In the genomic region with DNA sequence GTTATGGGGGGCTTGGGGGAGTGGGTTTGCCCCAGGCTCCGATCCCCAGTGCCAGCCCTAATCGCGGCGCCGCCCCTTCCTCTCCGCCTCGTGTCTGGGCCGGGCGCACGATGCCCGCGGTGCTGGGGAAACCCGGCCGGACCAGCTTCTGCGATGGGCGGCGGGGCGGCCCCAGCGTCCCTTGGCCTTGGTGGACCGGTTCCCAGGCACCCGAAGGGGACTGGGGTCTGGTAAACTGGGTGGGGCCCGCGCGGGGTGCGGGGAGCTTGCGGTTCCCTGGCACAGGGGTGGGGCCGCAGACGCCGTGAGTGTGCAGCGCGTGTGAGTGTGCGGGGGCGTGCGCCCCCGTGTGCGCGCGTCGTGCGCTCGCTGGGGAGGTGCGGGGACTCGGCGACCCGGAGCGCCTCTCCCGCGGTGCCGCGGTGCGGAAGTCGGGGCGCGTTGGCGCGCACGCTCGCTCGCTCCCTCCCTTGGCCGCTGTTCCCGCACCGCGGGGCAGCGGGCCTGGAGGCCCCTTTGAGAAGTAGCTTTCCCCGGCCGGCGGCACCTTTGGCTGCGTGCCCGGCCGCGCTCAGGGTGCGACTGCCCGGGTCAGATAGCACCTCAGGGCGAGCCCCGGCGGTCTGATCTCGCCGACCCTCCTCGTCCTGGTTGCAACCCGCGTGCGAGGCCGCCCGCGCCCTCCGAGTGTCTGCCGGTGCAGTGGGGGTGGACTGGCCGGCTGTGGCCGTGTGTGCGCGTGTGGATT, we compare ENCODE assay signal across 8 cellular contexts. TPM values are rescaled to one million over a fixed set of nuclear protein-coding genes. Genes with fewer than 3 reads are reported as not detected.
DNase-seq lines count a peak whose midpoint lies in the region; ATAC-seq and TF ChIP-seq lines count a peak whose summit lies in the region.

No MANE protein-coding gene starts in this region.

- peak overlapping the region; percentile 86 for H3K27ac ChIP-seq in A673 (ENCODE audit: low read depth, low read length, poor library complexity, severe bottlenecking)
- H3K27ac ChIP-seq in dorsolateral prefrontal cortex, result peak overlapping the region; percentile 79 to 99 (median 96)

- no peak for TF ChIP-seq CTCF in A673 (conservative IDR thresholded peaks at IDR 0.05; ENCODE audit: low read depth, low read length)
- peak in 9 of 56 donors; percentile 6 to 34 (median 18) for TF ChIP-seq CTCF in dorsolateral prefrontal cortex (IDR thresholded peaks at IDR 0.05 in 54 of 56, conservative IDR thresholded peaks at IDR 0.05 in 2 of 56; ENCODE audit: low read depth in 1 of 56, partially characterized antibody in 56 of 56)

- H3K4me1 ChIP-seq in A673 (ENCODE audit: insufficient read depth, low read length, poor library complexity, severe bottlenecking), result peaks cover 38% of the 10 kb centered on the region

- no peaks in the 10 kb centered on the region for H3K36me3 ChIP-seq in A673 (ENCODE audit: insufficient read depth, low read length, poor library complexity, severe bottlenecking)

- peak; percentile 80 for DNase-seq in A673 (ENCODE audit: low spot score)
- DNase-seq in NCI-H345 (lab: John Stamatoyannopoulos, UW), result peak; percentile 61
- DNase-seq in activated CD4-positive, alpha-beta T cell treated with anti-CD3 and anti-CD28 coated beads, Interleukin-2, amount 50 U/mL, for 1 hour, result peak; percentile 48
- DNase-seq in dorsolateral prefrontal cortex, result peak; percentile 31 to 80 (median 48)
- DNase-seq in medulla oblongata (ENCODE audit: extremely low spot score), result peak; percentile 57
- peak; percentile 15 for DNase-seq in stimulated activated CD8-positive, alpha-beta memory T cell treated with anti-CD3 and anti-CD28 coated beads, Interleukin-12 subunit alpha, Interleukin-12 subunit beta, amount 100 ng/mL, for 24 hours (ENCODE audit: extremely low read depth)

- POLR2A ChIA-PET in A673 (lab: Charles Lee; ENCODE audit: low non-redundant PET), result no interaction called here

- BruUV-seq in A673 (replicated peaks; lab: Mats Ljungman, UMichigan), result no TSS peak

- H3K27me3 ChIP-seq in A673 (replicated peaks; ENCODE audit: insufficient read depth, low read depth, low read length, poor library complexity) (no peaks in the 10 kb centered on the region), dorsolateral prefrontal cortex (no peaks in the 10 kb centered on the region)

- intact Hi-C loops in A673 (cut with micrococcal nuclease; ENCODE audit: unreplicated experiment) (no loop called here), dorsolateral prefrontal cortex (cut with DNase I) (loop anchor here (1.0 to 10.0 kb wide), 5 partner anchors 30 to 216 kb away; no protein-coding TSS in a partner anchor)

- H3K4me3 ChIP-seq in A673 (ENCODE audit: low read depth, low read length, poor library complexity, severe bottlenecking) (peak overlapping the region; percentile 88), dorsolateral prefrontal cortex (peak overlapping the region; percentile 59 to 98 (median 91))

- CTCF ChIA-PET in A673 (lab: Charles Lee), result interaction anchor here (0.6 kb wide), 2 partner anchors 300 to 667 kb away, joined by 3 read pairs; no protein-coding TSS in a partner anchor

- ATAC-seq in GM18517 (IDR thresholded peaks at IDR 0.05; ENCODE audit: unreplicated experiment) (peak; percentile 46), HG03025 (IDR thresholded peaks at IDR 0.05; ENCODE audit: low FRiP score, unreplicated experiment) (peak; percentile 32)

- H3K9me3 ChIP-seq in A673 (ENCODE audit: low read depth, low read length, poor library complexity, severe bottlenecking), result no peaks in the 10 kb centered on the region

RNA-seq across cellular contexts. Expression of gene MACIR, which starts 0.6 kb away (rescaled TPM):
- total RNA-seq in A673 (2021), result 22.3 and 23.4 TPM in 2 replicates
- 10 to 100 TPM; 21.8 to 45.7 (median 34.8) TPM for total RNA-seq in dorsolateral prefrontal cortex

Comparison
In these comparisons a context has a peak if more than half of its experiments do, and no peak if none do; other contexts are left out.
1. Peak in every context shown above with its lines: DNase-seq, ATAC-seq, H3K4me3 ChIP-seq and H3K27ac ChIP-seq.
2. DNase-seq: peak in every context shown above with its lines; median percentile 80 in A673; 61 in NCI-H345; 57 in medulla oblongata; 48 in dorsolateral prefrontal cortex; 48 in activated CD4-positive, alpha-beta T cell treated with anti-CD3 and anti-CD28 coated beads, Interleukin-2, amount 50 U/mL, for 1 hour; 15 in stimulated activated CD8-positive, alpha-beta memory T cell treated with anti-CD3 and anti-CD28 coated beads, Interleukin-12 subunit alpha, Interleukin-12 subunit beta, amount 100 ng/mL, for 24 hours.